2 cellular contexts compared by ENCODE assay signal in the genomic region with DNA sequence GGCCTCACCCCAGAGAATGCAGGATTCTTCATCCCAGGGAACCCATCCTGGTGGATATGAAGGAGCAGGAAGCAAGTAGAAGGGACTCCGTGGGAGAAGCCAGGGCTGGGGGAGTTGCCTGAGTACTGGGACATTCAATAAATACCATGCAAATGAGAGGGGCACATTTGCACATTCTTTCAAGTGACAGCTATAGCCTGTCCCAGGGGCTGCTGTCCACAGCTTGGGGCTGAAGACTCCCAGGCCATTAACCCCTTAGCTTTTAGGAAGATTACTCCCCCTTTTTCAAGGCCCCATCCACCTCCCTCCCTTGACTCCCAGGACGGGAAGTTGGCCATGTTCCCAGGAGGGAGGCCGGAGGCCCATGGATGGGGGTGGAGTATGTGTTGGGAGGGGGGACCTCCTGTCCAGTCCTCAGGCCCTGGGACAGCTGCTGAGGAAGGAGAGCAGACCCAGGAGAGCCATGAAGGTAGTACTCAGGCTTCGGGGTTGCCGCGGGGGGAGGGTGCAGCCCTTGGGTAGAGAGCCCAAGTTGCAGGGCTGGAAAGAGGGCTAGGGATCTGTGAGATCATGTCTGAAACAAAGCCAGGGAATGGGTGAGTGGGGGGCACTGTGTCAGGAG.
TF ChIP-seq lines count a peak whose summit lies in the region.

No MANE protein-coding gene starts in this region.

TF ChIP-seq in A549, 52 proteins besides CTCF, POLR2A, EP300 and RAD21:
- TF ChIP-seq, protein P1, sequence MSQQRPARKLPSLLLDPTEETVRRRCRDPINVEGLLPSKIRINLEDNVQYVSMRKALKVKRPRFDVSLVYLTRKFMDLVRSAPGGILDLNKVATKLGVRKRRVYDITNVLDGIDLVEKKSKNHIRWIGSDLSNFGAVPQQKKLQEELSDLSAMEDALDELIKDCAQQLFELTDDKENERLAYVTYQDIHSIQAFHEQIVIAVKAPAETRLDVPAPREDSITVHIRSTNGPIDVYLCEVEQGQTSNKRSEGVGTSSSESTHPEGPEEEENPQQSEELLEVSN (IDR thresholded peaks at IDR 0.05; ENCODE audit: borderline replicate concordance, low read depth) = no peak
- TF ChIP-seq CEBPB (IDR thresholded peaks at IDR 0.05) = no peak
- TF ChIP-seq RARB (CRISPR knock-in tag; IDR thresholded peaks at IDR 0.05) = no peak
- TF ChIP-seq REST (IDR thresholded peaks at IDR 0.05) = peak; percentile 63
- no peak for TF ChIP-seq ESRRA (IDR thresholded peaks at IDR 0.05; ENCODE audit: borderline replicate concordance, low read length)
- no peak for TF ChIP-seq ELK1 (IDR thresholded peaks at IDR 0.05; ENCODE audit: low read depth, low read length)
- TF ChIP-seq CHD2 (IDR thresholded peaks at IDR 0.05; ENCODE audit: low read length, partially characterized antibody) = no peak
- TF ChIP-seq HOXB5 (CRISPR knock-in tag; IDR thresholded peaks at IDR 0.05) = no peak
- TF ChIP-seq NFE2L2 (conservative IDR thresholded peaks at IDR 0.05; ENCODE audit: low read length) = no peak
- no peak for TF ChIP-seq ZFP36 (IDR thresholded peaks at IDR 0.05; ENCODE audit: borderline replicate concordance, partially characterized antibody)
- TF ChIP-seq MAX (IDR thresholded peaks at IDR 0.05) = 0 out of 2 replicates have a peak, but pooled peaks have one; percentile 11

TF ChIP-seq in endothelial cell of umbilical vein, 7 proteins besides CTCF, POLR2A, EP300 and RAD21:
- TF ChIP-seq EZH2 (IDR thresholded peaks at IDR 0.05; ENCODE audit: borderline replicate concordance, low read depth, low read length, severe bottlenecking) (no peak), FOS (IDR thresholded peaks at IDR 0.05; ENCODE audit: borderline replicate concordance, insufficient read depth, low read length) (no peak), POLR2AphosphoS5 (IDR thresholded peaks at IDR 0.05; ENCODE audit: insufficient read depth, low read depth, low read length) (peak; percentile 9), MAX (IDR thresholded peaks at IDR 0.05; ENCODE audit: insufficient read depth, insufficient read length) (no peak), GATA2 (IDR thresholded peaks at IDR 0.05; ENCODE audit: insufficient read depth, insufficient read length, low read depth, low read length) (no peak), MYC (IDR thresholded peaks at IDR 0.05; ENCODE audit: low read depth, low read length) (no peak)
